In genomic region chr1:234730542-234731370, GRCh38 we compare ENCODE assay signal across 8 cellular contexts.
DNase-seq lines count a peak whose midpoint lies in the region; ATAC-seq lines count a peak whose summit lies in the region.

No MANE protein-coding gene starts in this region.

- H3K27ac ChIP-seq in CD8-positive, alpha-beta memory T cell (ENCODE audit: low read depth, low read length): no peak overlapping the region

- no peak overlapping the region for H3K4me3 ChIP-seq in CD8-positive, alpha-beta memory T cell (ENCODE audit: low read length)

- H3K27ac Mint-ChIP-seq in CD8-positive, alpha-beta memory T cell: peak overlapping the region; percentile 64 to 95 (median 89)

- DNase-seq in CD8-positive, alpha-beta memory T cell: peak in 2 of 5 donors; percentile 66 to 80
- DNase-seq in SK-N-DZ (ENCODE audit: low spot score): peak; percentile 63
- peak; percentile 69 for DNase-seq in germinal center (ENCODE audit: low spot score)
- DNase-seq in mucosa of gallbladder (ENCODE audit: low spot score): no peak
- no peak for DNase-seq in NCI-H345 (lab: John Stamatoyannopoulos, UW)
- no peak for DNase-seq in middle frontal gyrus (ENCODE audit: extremely low spot score, low spot score)
- no peak for DNase-seq in HCEC 1CT

- no peaks in the 10 kb centered on the region for H3K36me3 ChIP-seq in CD8-positive, alpha-beta memory T cell (ENCODE audit: insufficient read depth, low read length)

- H3K9me3 Mint-ChIP-seq in CD8-positive, alpha-beta memory T cell: no peaks in the 10 kb centered on the region

- POLR2A ChIA-PET in CD8-positive, alpha-beta memory T cell (lab: Charles Lee): interaction anchor here (0.5 kb wide), 1 partner anchor 26 kb away, joined by 4 read pairs; no protein-coding TSS in a partner anchor

- no peaks in the 10 kb centered on the region for H3K36me3 Mint-ChIP-seq in CD8-positive, alpha-beta memory T cell

- H3K27me3 Mint-ChIP-seq in CD8-positive, alpha-beta memory T cell: no peaks in the 10 kb centered on the region

- peak overlapping the region in 5 of 7 donors; percentile 1 to 63 (median 33) for H3K4me3 Mint-ChIP-seq in CD8-positive, alpha-beta memory T cell

- CTCF ChIA-PET in CD8-positive, alpha-beta memory T cell (lab: Charles Lee): no interaction called here

- peaks cover 43 to 53% (median 48%) of the 10 kb centered on the region in 3 donors for H3K4me1 Mint-ChIP-seq in CD8-positive, alpha-beta memory T cell

- peaks cover 50% of the 10 kb centered on the region for H3K4me1 ChIP-seq in CD8-positive, alpha-beta memory T cell (ENCODE audit: insufficient read depth, low read length)

- no peaks in the 10 kb centered on the region for H3K27me3 ChIP-seq in CD8-positive, alpha-beta memory T cell (ENCODE audit: insufficient read depth, low read length, poor library complexity, severe bottlenecking)

- H3K9me3 ChIP-seq in CD8-positive, alpha-beta memory T cell (ENCODE audit: low read length): no peaks in the 10 kb centered on the region

- ATAC-seq in GM21723 (IDR thresholded peaks at IDR 0.05; ENCODE audit: unreplicated experiment): peak; percentile 53

Comparison
In these comparisons a context has a peak if more than half of its experiments do, and no peak if none do; other contexts are left out.
1. DNase-seq: peak in SK-N-DZ (single experiment) and germinal center (single experiment); none in mucosa of gallbladder (single experiment), NCI-H345 (single experiment), middle frontal gyrus (single experiment) and HCEC 1CT (single experiment).